In genomic region chr1:113858982-113859381, GRCh38 we compare ENCODE assay signal across 13 cellular contexts.
A peak's percentile ranks its signal among the peaks of the same experiment; 100 is the strongest.
DNase-seq lines count a peak whose midpoint lies in the region; ATAC-seq lines count a peak whose summit lies in the region.
"Had no signal": no experiment of that assay in that cellular context is flagged by ENCODE, and none has a peak within 500 bp of the region (broad histone marks: within the 10 kb centered on the region; RNA-seq: fewer than 3 reads in every experiment).

No MANE protein-coding gene starts in this region.

- H3K36me3 ChIP-seq in adipocyte (ENCODE audit: control insufficient read depth, insufficient read depth, low read length, severe bottlenecking), result no peaks in the 10 kb centered on the region
- H3K36me3 ChIP-seq: gastroesophageal sphincter had no signal

- no peak for ATAC-seq in stimulated activated naive CD8-positive, alpha-beta T cell treated with anti-CD3 and anti-CD28 coated beads, Interleukin-15, amount 100 ng/mL, for 72 hours
- ATAC-seq in HG03439 (IDR thresholded peaks at IDR 0.05; ENCODE audit: unreplicated experiment), result no peak
- ATAC-seq: body of pancreas, gastroesophageal sphincter had no signal

- peak overlapping the region; percentile 24 for H3K4me3 Mint-ChIP-seq in stimulated activated naive CD8-positive, alpha-beta T cell treated with anti-CD3 and anti-CD28 coated beads, Interleukin-15, Interleukin-2, amounts not matched to agents 100 ng/mL and 50 ng/mL, for 24 hours
- no peak overlapping the region for H3K4me3 Mint-ChIP-seq in stimulated activated naive CD8-positive, alpha-beta T cell treated with anti-CD3 and anti-CD28 coated beads, Interleukin-15, amount 100 ng/mL, for 72 hours
- H3K4me3 Mint-ChIP-seq: endodermal cell had no signal

- H3K27ac Mint-ChIP-seq in stimulated activated naive CD8-positive, alpha-beta T cell treated with anti-CD3 and anti-CD28 coated beads, Interleukin-15, Interleukin-2, amounts not matched to agents 100 ng/mL and 50 ng/mL, for 24 hours, result no peak overlapping the region
- no peak overlapping the region for H3K27ac Mint-ChIP-seq in stimulated activated naive CD8-positive, alpha-beta T cell treated with anti-CD3 and anti-CD28 coated beads, Interleukin-15, amount 100 ng/mL, for 72 hours
- H3K27ac Mint-ChIP-seq: endodermal cell had no signal

- H3K4me3 ChIP-seq in adipocyte (ENCODE audit: low read length), result peak overlapping the region; percentile 64
- H3K4me3 ChIP-seq: body of pancreas, gastroesophageal sphincter had no signal

- H3K4me1 ChIP-seq in adipocyte (ENCODE audit: control insufficient read depth, insufficient read depth, low read length), result peaks cover 44% of the 10 kb centered on the region
- H3K4me1 ChIP-seq: body of pancreas, gastroesophageal sphincter had no signal

- peaks cover 73% of the 10 kb centered on the region for H3K36me3 Mint-ChIP-seq in stimulated activated naive CD8-positive, alpha-beta T cell treated with anti-CD3 and anti-CD28 coated beads, Interleukin-15, Interleukin-2, amounts not matched to agents 100 ng/mL and 50 ng/mL, for 24 hours (ENCODE audit: low read depth)

- peak overlapping the region; percentile 71 for H3K9ac ChIP-seq in adipocyte (ENCODE audit: low read length)

- H3K27me3 ChIP-seq in adipocyte (replicated peaks; ENCODE audit: control insufficient read depth, insufficient read depth, low read length), result no peaks in the 10 kb centered on the region
- H3K27me3 ChIP-seq: body of pancreas, gastroesophageal sphincter had no signal

- no peaks in the 10 kb centered on the region for H3K27me3 Mint-ChIP-seq in stimulated activated naive CD8-positive, alpha-beta T cell treated with anti-CD3 and anti-CD28 coated beads, Interleukin-15, Interleukin-2, amounts not matched to agents 100 ng/mL and 50 ng/mL, for 24 hours
- no peaks in the 10 kb centered on the region for H3K27me3 Mint-ChIP-seq in stimulated activated naive CD8-positive, alpha-beta T cell treated with anti-CD3 and anti-CD28 coated beads, Interleukin-15, amount 100 ng/mL, for 72 hours
- H3K27me3 Mint-ChIP-seq: T-cell had no signal

- no peaks in the 10 kb centered on the region for H3K9me3 Mint-ChIP-seq in stimulated activated naive CD8-positive, alpha-beta T cell treated with anti-CD3 and anti-CD28 coated beads, Interleukin-15, Interleukin-2, amounts not matched to agents 100 ng/mL and 50 ng/mL, for 24 hours
- H3K9me3 Mint-ChIP-seq in stimulated activated naive CD8-positive, alpha-beta T cell treated with anti-CD3 and anti-CD28 coated beads, Interleukin-15, amount 100 ng/mL, for 72 hours, result no peaks in the 10 kb centered on the region
- H3K9me3 Mint-ChIP-seq: endodermal cell, T-cell had no signal

- H3K9me3 ChIP-seq in adipocyte (ENCODE audit: control insufficient read depth, low read length), result no peaks in the 10 kb centered on the region
- H3K9me3 ChIP-seq: body of pancreas, gastroesophageal sphincter had no signal

- peaks cover 57% of the 10 kb centered on the region for H3K4me1 Mint-ChIP-seq in stimulated activated naive CD8-positive, alpha-beta T cell treated with anti-CD3 and anti-CD28 coated beads, Interleukin-15, Interleukin-2, amounts not matched to agents 100 ng/mL and 50 ng/mL, for 24 hours (ENCODE audit: low read depth)
- peaks cover 52% of the 10 kb centered on the region for H3K4me1 Mint-ChIP-seq in stimulated activated naive CD8-positive, alpha-beta T cell treated with anti-CD3 and anti-CD28 coated beads, Interleukin-15, amount 100 ng/mL, for 72 hours
- H3K4me1 Mint-ChIP-seq: endodermal cell had no signal

- no peak for DNase-seq in stimulated activated naive CD8-positive, alpha-beta T cell treated with anti-CD3 and anti-CD28 coated beads, Interleukin-15, amount 100 ng/mL, for 72 hours
- DNase-seq in adipocyte (ENCODE audit: low read depth) (no peak), putamen (ENCODE audit: low spot score) (no peak), RKO (ENCODE audit: low spot score) (no peak)
- DNase-seq: activated CD4-positive, CD25-positive, alpha-beta regulatory T cell treated with anti-CD3 and anti-CD28 coated beads, Interleukin-2, amount 50 U/mL, for 72 hours; body of pancreas; endodermal cell; stimulated activated CD4-positive, alpha-beta T cell treated with anti-CD3 and anti-CD28 coated beads, Interleukin-2, amount 100 ng/mL, for 48 hours; stimulated activated naive CD4-positive, alpha-beta T cell treated with Interleukin-2 at 50 U/mL for 16 hours; T-cell had no signal
